8 cellular contexts compared by ENCODE assay signal in the genomic region with DNA sequence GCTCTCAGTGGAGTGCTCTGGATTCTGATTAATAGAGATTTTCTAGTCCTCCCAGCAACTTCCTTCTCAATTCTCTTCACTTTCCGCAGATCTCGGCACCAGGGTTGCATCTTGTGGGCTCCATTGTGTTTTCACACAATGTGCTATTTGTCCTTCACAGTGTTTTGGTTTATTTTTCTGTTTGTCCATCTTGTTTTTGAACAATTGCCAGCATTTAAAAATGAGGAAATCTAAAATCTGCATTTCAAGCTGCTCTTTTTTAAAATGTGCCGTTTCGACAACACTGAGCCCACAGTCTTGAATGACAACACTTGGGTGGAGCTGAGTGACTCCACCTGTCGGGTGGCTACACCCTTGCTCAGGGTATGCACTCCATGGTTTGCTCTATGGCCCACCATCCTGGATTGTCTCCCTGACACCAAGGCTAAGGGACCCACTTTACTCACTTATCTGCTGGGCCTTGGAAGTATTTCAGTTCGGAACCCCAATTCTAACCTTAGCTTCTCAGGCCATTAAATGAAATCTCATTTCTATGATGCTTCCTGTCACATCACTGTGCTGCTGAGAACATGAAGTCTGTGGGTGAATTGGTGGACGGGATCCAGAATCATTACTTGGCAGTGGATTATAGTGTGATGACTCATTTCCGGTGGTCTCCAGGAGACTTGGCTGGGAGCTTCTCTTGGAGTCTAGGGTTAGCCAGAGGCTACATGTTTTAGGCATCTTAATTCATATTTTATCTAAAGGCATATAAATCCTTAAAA. TPM values are rescaled to one million over a fixed set of nuclear protein-coding genes. Genes with fewer than 3 reads are reported as not detected.
DNase-seq lines count a peak whose midpoint lies in the region; ATAC-seq, FAIRE-seq and TF ChIP-seq lines count a peak whose summit lies in the region.

No MANE protein-coding gene starts in this region.

- POLR2A ChIA-PET in K562 (lab: Yijun Ruan, JAX) = interaction anchor here (0.6 to 0.9 kb wide), 3 partner anchors 30 to 1053 kb away, joined by 3 read pairs; partner anchors contain the start of gene CCT2
- POLR2A ChIA-PET in HepG2 (lab: Yijun Ruan, JAX) = no interaction called here

- WGBS in K562 (ENCODE audit: insufficient coverage, low coverage, missing lambda C conversion rate) = 4% methylated on average over 8 of the region's 8 CpGs
- WGBS in HepG2 (ENCODE audit: low lambda C conversion rate) = 52% methylated on average over 8 of the region's 8 CpGs

- FAIRE-seq in K562 (lab: Jason Lieb, UNC) (no peak), HepG2 (lab: Jason Lieb, UNC) (no peak), GM12891 (lab: Jason Lieb, UNC) (no peak)

- H3K4me3 ChIP-seq in BE2C (ENCODE audit: low read depth, low read length) = no peak overlapping the region
- no peak overlapping the region for H3K4me3 ChIP-seq in MG63
- H3K4me3 ChIP-seq in K562 = no peak overlapping the region
- H3K4me3 ChIP-seq in HepG2 (replicated peaks in 1 of 3; ENCODE audit: insufficient read depth in 1 of 3, low read depth in 2 of 3, low read length in 3 of 3) = no peak overlapping the region

- H3K36me3 ChIP-seq in BE2C = no peaks in the 10 kb centered on the region
- no peaks in the 10 kb centered on the region for H3K36me3 ChIP-seq in MG63
- H3K36me3 ChIP-seq in K562 (ENCODE audit: control insufficient read depth, insufficient read depth, low read length) = no peaks in the 10 kb centered on the region
- no peaks in the 10 kb centered on the region for H3K36me3 ChIP-seq in HepG2 (replicated peaks in 1 of 2; ENCODE audit: control insufficient read depth in 1 of 2, insufficient read depth in 2 of 2, low read length in 2 of 2)

- H3K9ac ChIP-seq in K562 (ENCODE audit: insufficient read depth in 1 of 2, low read depth in 2 of 2, low read length in 2 of 2) (no peak overlapping the region), HepG2 (ENCODE audit: insufficient read depth, low read depth, low read length) (no peak overlapping the region)

- DNase-seq in BE2C (peak; percentile 14), MG63 (peak; percentile 54), K562 (ENCODE audit: extremely low read depth in 1 of 4, low spot score in 3 of 4) (peak in 2 of 4 experiments; percentile 12 to 25), HepG2 (ENCODE audit: low spot score) (no peak), NCI-H510A treated with DMSO at 0.1 percent for 48 hours (lab: John Stamatoyannopoulos, UW) (no peak), GM12891 (ENCODE audit: insufficient read length, low spot score) (no peak)
- DNase-seq in stimulated activated naive CD4-positive, alpha-beta T cell treated with Interleukin-2 at 50 U/mL for 16 hours (lab: John Stamatoyannopoulos, UW) = no peak
- DNase-seq in activated CD8-positive, alpha-beta memory T cell treated with anti-CD3 and anti-CD28 coated beads, Interleukin-2, amount 50 U/mL, for 4 hours = no peak

- H3K79me2 ChIP-seq in K562 (ENCODE audit: control insufficient read depth, insufficient read depth, low read length) (no peaks in the 10 kb centered on the region), HepG2 (ENCODE audit: insufficient read depth, low read length) (no peaks in the 10 kb centered on the region)

- H3K4me1 ChIP-seq in BE2C (no peaks in the 10 kb centered on the region), K562 (replicated peaks in 1 of 2; ENCODE audit: control insufficient read depth in 2 of 2, insufficient read depth in 2 of 2, low read length in 2 of 2) (no peaks in the 10 kb centered on the region), HepG2 (ENCODE audit: insufficient read depth, low read length) (no peaks in the 10 kb centered on the region)

- in situ Hi-C loops in K562 (cut with MboI) = no loop called here
- in situ Hi-C loops in HepG2 (cut with HindIII; ENCODE audit: extremely low pct_ligation_motif_present, low pct_unique_long_range_greater_than_20kb) = no loop called here

- BruUV-seq in K562 (replicated peaks; lab: Mats Ljungman, UMichigan) (no TSS peak), HepG2 (replicated peaks; lab: Mats Ljungman, UMichigan) (no TSS peak)

- TF ChIP-seq EP300 in K562 (IDR thresholded peaks at IDR 0.05; ENCODE audit: low read length) = no peak
- no peak for TF ChIP-seq EP300 in HepG2 (IDR thresholded peaks at IDR 0.05; ENCODE audit: low read depth in 2 of 2, low read length in 2 of 2)
- TF ChIP-seq EP300 in HepG2 (CRISPR knock-in tag; IDR thresholded peaks at IDR 0.05; ENCODE audit: borderline replicate concordance) = no peak

- H2AFZ ChIP-seq in K562 (ENCODE audit: low read depth, low read length) (no peak overlapping the region), HepG2 (ENCODE audit: low read length) (no peak overlapping the region)

- CTCF ChIA-PET in K562 (lab: Yijun Ruan, JAX; ENCODE audit: low intra/inter-chr PET ratio) = no interaction called here
- CTCF ChIA-PET in HepG2 (lab: Yijun Ruan, JAX; ENCODE audit: low intra/inter-chr PET ratio, low total read pairs) = no interaction called here

- no peak for TF ChIP-seq RAD21 in K562 (CRISPR knock-in tag; conservative IDR thresholded peaks at IDR 0.05 in 1 of 2, IDR thresholded peaks at IDR 0.05 in 1 of 2)
- TF ChIP-seq RAD21 in HepG2 (CRISPR knock-in tag; IDR thresholded peaks at IDR 0.05) = no peak

- intact Hi-C loops in K562 (cut with micrococcal nuclease) (no loop called here), HepG2 (cut with micrococcal nuclease; ENCODE audit: unreplicated experiment) (loop anchor here (10.0 kb wide), 1 partner anchor 77 kb away; no protein-coding TSS in a partner anchor)

- H3K9me3 ChIP-seq in BE2C = no peaks in the 10 kb centered on the region
- H3K9me3 ChIP-seq in MG63 = no peaks in the 10 kb centered on the region
- H3K9me3 ChIP-seq in K562 (replicated peaks; ENCODE audit: control insufficient read depth, insufficient read depth, low read depth, low read length) = no peaks in the 10 kb centered on the region
- no peaks in the 10 kb centered on the region for H3K9me3 ChIP-seq in HepG2 (ENCODE audit: low read length)

- H4K20me1 ChIP-seq in K562 (replicated peaks; ENCODE audit: control insufficient read depth, insufficient read depth, low read length) (no peaks in the 10 kb centered on the region), HepG2 (ENCODE audit: insufficient read depth, low read length) (no peaks in the 10 kb centered on the region)

- no peak for ATAC-seq in K562
- ATAC-seq in HepG2 = peak; percentile 43

- no peaks in the 10 kb centered on the region for H3K9me1 ChIP-seq in K562 (ENCODE audit: control insufficient read depth, insufficient read depth, low read length)

- TF ChIP-seq POLR2A in K562 (conservative IDR thresholded peaks at IDR 0.05) = no peak
- no peak for TF ChIP-seq POLR2A in HepG2 (IDR thresholded peaks at IDR 0.05; ENCODE audit: insufficient read depth in 1 of 2, low read depth in 2 of 2, low read length in 2 of 2)
- TF ChIP-seq POLR2A in GM12891 (IDR thresholded peaks at IDR 0.05; ENCODE audit: low read depth, low read length) = no peak

- no peak overlapping the region for H3K27ac ChIP-seq in K562 (ENCODE audit: extremely low read depth, low read depth, low read length)
- H3K27ac ChIP-seq in HepG2 (ENCODE audit: extremely low read length, insufficient read depth, low read length) = no peak overlapping the region

- no peaks in the 10 kb centered on the region; the same call in 1 of the 2 replicates for H3K27me3 ChIP-seq in BE2C
- no peaks in the 10 kb centered on the region for H3K27me3 ChIP-seq in MG63
- H3K27me3 ChIP-seq in K562 (ENCODE audit: control insufficient read depth in 2 of 2, insufficient read depth in 2 of 2, low read length in 2 of 2) = no peaks in the 10 kb centered on the region; a peak in 1 of 5 replicates
- H3K27me3 ChIP-seq in HepG2 (ENCODE audit: control insufficient read depth in 1 of 2, insufficient read depth in 2 of 2, low read length in 2 of 2) = no peaks in the 10 kb centered on the region

- TF ChIP-seq CTCF in BE2C (IDR thresholded peaks at IDR 0.05; ENCODE audit: low read depth, low read length) (no peak), K562 (IDR thresholded peaks at IDR 0.05 in 2 of 3, conservative IDR thresholded peaks at IDR 0.05 in 1 of 3; ENCODE audit: insufficient read depth in 2 of 3, low read depth in 1 of 3, low read length in 3 of 3) (no peak), HepG2 (CRISPR knock-in tag; IDR thresholded peaks at IDR 0.05) (no peak)

- no peak overlapping the region for H3K4me2 ChIP-seq in K562 (ENCODE audit: insufficient read depth, low read length)
- no peak overlapping the region for H3K4me2 ChIP-seq in HepG2 (ENCODE audit: low read depth, low read length)

RNA-seq across cellular contexts. Expression of gene MYRFL, which starts 3.4 kb away (rescaled TPM):
- polyA plus RNA-seq in BE2C (2012; ENCODE audit: insufficient read depth, insufficient read length, low read depth) = not detected
- not detected in 2 replicates for total RNA-seq in MG63 (2014; rRNA removed; shearing (Covaris generic); ENCODE audit: low replicate concordance)
- not detected in 2 replicates for total RNA-seq in K562 (2011; cell fraction: chromatin; rRNA removed; ENCODE audit: low replicate concordance)
- not detected in 2 replicates for total RNA-seq in K562 (2011; cell fraction: nucleolus; rRNA removed)
- total RNA-seq in K562 (2011; cell fraction: nucleoplasm; rRNA removed) = not detected in 2 replicates
- not detected in 2 replicates for total RNA-seq in K562 (2014; rRNA removed)
- total RNA-seq in K562 (2014; rRNA removed; fragmentation: Illumina TruSeq; extraction: Trizol) = not detected in 2 replicates
- not detected in 2 replicates for total RNA-seq in K562 (2015; rRNA removed; fragmentation: Illumina TruSeq; extraction: Trizol)
- not detected in 2 replicates for total RNA-seq in K562 (2021)
- not detected in 2 replicates for polyA plus RNA-seq in K562 (2011; rRNA removed)
- polyA plus RNA-seq in K562 (2011; cell fraction: cytosol; rRNA removed) = not detected in 2 replicates
- not detected in 2 replicates for polyA plus RNA-seq in K562 (2011; cell fraction: nucleus; rRNA removed)
- not detected in 2 replicates for polyA plus RNA-seq in K562 (2012)
- not detected in 2 replicates for polyA plus RNA-seq in K562 (2014; fragmentation: Illumina TruSeq; extraction: Trizol)
- not detected for polyA plus RNA-seq in K562 (2014; fragmentation: Nextera tagmentation; extraction: Ambion mirVana)
- not detected in 2 replicates for polyA plus RNA-seq in K562 (2014; rRNA removed)
- not detected in 2 replicates for polyA minus RNA-seq in K562 (2011; rRNA and poly(A)+ RNA removed)
- not detected in 2 replicates for polyA minus RNA-seq in K562 (2011; cell fraction: cytosol; rRNA and poly(A)+ RNA removed)
- not detected in 2 replicates for polyA minus RNA-seq in K562 (2011; cell fraction: nucleus; rRNA and poly(A)+ RNA removed)
- total RNA-seq in HepG2 (2016; rRNA removed; fragmentation: Illumina TruSeq; extraction: Trizol) = 0.09 and 0.10 TPM in 2 replicates
- total RNA-seq in HepG2 (2016; cell fraction: cytosol; rRNA removed; fragmentation: Illumina TruSeq; extraction: Trizol; ENCODE audit: low read depth) = 0.35 and 0.40 TPM in 2 replicates
- 0.17 TPM in 1 of 2 replicates, not detected in the other for total RNA-seq in HepG2 (2016; cell fraction: insoluble cytoplasmic fraction; rRNA removed; fragmentation: Illumina TruSeq; extraction: Trizol)
- 0.19 and 0.24 TPM in 2 replicates for total RNA-seq in HepG2 (2016; cell fraction: membrane; rRNA removed; fragmentation: Illumina TruSeq; extraction: Trizol)
- total RNA-seq in HepG2 (2016; cell fraction: nucleus; rRNA removed; fragmentation: Illumina TruSeq; extraction: Trizol) = 0.31 and 0.44 TPM in 2 replicates
- polyA plus RNA-seq in HepG2 (2011; rRNA removed) = 0.11 and 0.54 TPM in 2 replicates
- 0.01 and 0.08 TPM in 2 replicates for polyA plus RNA-seq in HepG2 (2011; cell fraction: cytosol; rRNA removed)
- polyA plus RNA-seq in HepG2 (2011; cell fraction: nucleus; rRNA removed) = 0.26 and 0.48 TPM in 2 replicates
- 0.20 and 0.25 TPM in 2 replicates for polyA plus RNA-seq in HepG2 (2012)
- polyA plus RNA-seq in HepG2 (2016; cell fraction: cytosol; fragmentation: Illumina TruSeq; extraction: Trizol; ENCODE audit: low read depth) = not detected in 2 replicates
- polyA plus RNA-seq in HepG2 (2016; cell fraction: insoluble cytoplasmic fraction; fragmentation: Illumina TruSeq; extraction: Trizol; ENCODE audit: low read depth) = not detected in 2 replicates
- not detected in 2 replicates for polyA plus RNA-seq in HepG2 (2016; cell fraction: membrane; fragmentation: Illumina TruSeq; extraction: Trizol; ENCODE audit: low read depth)
- 0.39 and 0.62 TPM in 2 replicates for polyA plus RNA-seq in HepG2 (2016; cell fraction: nucleus; fragmentation: Illumina TruSeq; extraction: Trizol; ENCODE audit: insufficient read depth, low read depth)
- polyA minus RNA-seq in HepG2 (2011; rRNA and poly(A)+ RNA removed; ENCODE audit: low replicate concordance) = 0.08 TPM in 1 of 2 replicates, not detected in the other
- polyA minus RNA-seq in HepG2 (2011; cell fraction: cytosol; rRNA and poly(A)+ RNA removed) = not detected in 2 replicates
- polyA minus RNA-seq in HepG2 (2011; cell fraction: nucleus; rRNA and poly(A)+ RNA removed) = 0.52 and 1.1 TPM in 2 replicates
- 0.37 TPM for polyA plus RNA-seq in GM12891 (2012; ENCODE audit: low read depth, missing spikeins)

Comparison
In these comparisons a context has a peak if more than half of its experiments do, and no peak if none do; other contexts are left out.
1. DNase-seq: peak in BE2C (single experiment) and MG63 (single experiment); none in HepG2 (single experiment), NCI-H510A treated with DMSO at 0.1 percent for 48 hours (single experiment), stimulated activated naive CD4-positive, alpha-beta T cell treated with Interleukin-2 at 50 U/mL for 16 hours (single experiment), activated CD8-positive, alpha-beta memory T cell treated with anti-CD3 and anti-CD28 coated beads, Interleukin-2, amount 50 U/mL, for 4 hours (single experiment) and GM12891 (single experiment).